In the genomic region with DNA sequence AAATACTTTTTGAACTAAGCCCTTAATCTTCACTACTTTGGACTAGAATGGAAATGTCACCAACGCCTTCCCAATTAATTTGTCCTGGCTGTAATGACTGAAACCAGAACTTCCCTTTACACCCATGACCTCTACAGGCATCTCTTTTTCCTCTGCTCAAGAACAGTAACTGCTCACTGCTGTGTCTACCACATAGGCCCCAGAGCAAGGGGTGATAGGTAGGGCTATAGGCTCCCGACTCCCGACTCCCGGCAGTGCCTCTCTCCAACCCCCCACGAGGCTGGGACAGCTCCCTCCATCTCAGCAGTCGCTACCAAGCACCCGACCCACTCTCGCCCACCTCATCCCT, we compare ENCODE assay signal across 8 cellular contexts. TPM values are rescaled to one million over a fixed set of nuclear protein-coding genes. Genes with fewer than 3 reads are reported as not detected.
DNase-seq lines count a peak whose midpoint lies in the region; ATAC-seq and TF ChIP-seq lines count a peak whose summit lies in the region.

No MANE protein-coding gene starts in this region.

- DNase-seq in epithelial cell of esophagus (ENCODE audit: low read depth) (no peak), osteoblast (ENCODE audit: insufficient read length, low spot score, missing footprints) (no peak), A172 (ENCODE audit: low spot score) (no peak), NCI-H510A (lab: John Stamatoyannopoulos, UW) (no peak)
- no peak for DNase-seq in stimulated activated CD4-positive, alpha-beta T cell treated with anti-CD3 and anti-CD28 coated beads, Interleukin-1b, Interleukin-23, amount 100 ng/mL, for 48 hours

- H4K20me1 ChIP-seq in OCI-LY3 (ENCODE audit: insufficient read depth, low read length) (no peaks in the 10 kb centered on the region), osteoblast (ENCODE audit: insufficient read depth, low read length) (no peaks in the 10 kb centered on the region)

- H3K27ac ChIP-seq in OCI-LY3 (ENCODE audit: low read length) (peak overlapping the region; percentile 60), osteoblast (ENCODE audit: low read depth, low read length) (peak overlapping the region; percentile 100)

- H3K4me2 ChIP-seq in OCI-LY3 (ENCODE audit: low read length): peak overlapping the region; percentile 76
- peak overlapping the region; percentile 99 for H3K4me2 ChIP-seq in osteoblast (ENCODE audit: insufficient read depth, low read length)

- ATAC-seq in GM18868 (IDR thresholded peaks at IDR 0.05; ENCODE audit: unreplicated experiment) (peak; percentile 53), HG02588 (IDR thresholded peaks at IDR 0.05; ENCODE audit: unreplicated experiment) (peak; percentile 63)

- H3K27me3 ChIP-seq in OCI-LY3 (ENCODE audit: low read depth, low read length) (no peaks in the 10 kb centered on the region), osteoblast (ENCODE audit: insufficient read depth, low read length) (no peaks in the 10 kb centered on the region)

- H3K4me3 ChIP-seq in OCI-LY3 (ENCODE audit: low read length) (peak overlapping the region; percentile 84), epithelial cell of esophagus (ENCODE audit: low read length) (peak overlapping the region; percentile 61), osteoblast (ENCODE audit: insufficient read depth, low read length) (peak overlapping the region; percentile 79)

- TF ChIP-seq CTCF in OCI-LY3 (IDR thresholded peaks at IDR 0.05; ENCODE audit: low read depth, low read length) (no peak), epithelial cell of esophagus (IDR thresholded peaks at IDR 0.05; ENCODE audit: insufficient read depth, low read depth, low read length, missing control alignments) (no peak), osteoblast (IDR thresholded peaks at IDR 0.05; ENCODE audit: extremely low read depth, low read depth, low read length) (no peak)

- H2AFZ ChIP-seq in OCI-LY3 (ENCODE audit: low read depth, low read length): peak overlapping the region; percentile 89
- H2AFZ ChIP-seq in osteoblast (ENCODE audit: low read length): peak overlapping the region; percentile 72

- peak overlapping the region; percentile 83 for H3K9ac ChIP-seq in OCI-LY3 (ENCODE audit: low read length)

- H3K9me3 ChIP-seq in OCI-LY3 (ENCODE audit: insufficient read depth, low read length) (no peaks in the 10 kb centered on the region), osteoblast (ENCODE audit: low read depth, low read length) (no peaks in the 10 kb centered on the region)

- H3K79me2 ChIP-seq in OCI-LY3 (ENCODE audit: low read length) (no peaks in the 10 kb centered on the region), osteoblast (ENCODE audit: insufficient read depth, low read length) (no peaks in the 10 kb centered on the region)

- H3K36me3 ChIP-seq in OCI-LY3 (replicated peaks; ENCODE audit: low read depth, low read length): no peaks in the 10 kb centered on the region
- no peaks in the 10 kb centered on the region for H3K36me3 ChIP-seq in osteoblast (ENCODE audit: insufficient read depth, low read length)

- peaks cover 10% of the 10 kb centered on the region for H3K4me1 ChIP-seq in OCI-LY3 (ENCODE audit: low read length)
- H3K4me1 ChIP-seq in osteoblast (ENCODE audit: insufficient read depth, low read length): peaks cover 18% of the 10 kb centered on the region

RNA-seq across cellular contexts. Expression of a gene that starts 0.4 kb away (rescaled TPM):
- total RNA-seq in osteoblast: 0.36 and 1.5 TPM in 2 replicates
- total RNA-seq in A172 (2014; rRNA removed; shearing (Covaris generic)): 0.72 and 0.96 TPM in 2 replicates
